In the genomic region with DNA sequence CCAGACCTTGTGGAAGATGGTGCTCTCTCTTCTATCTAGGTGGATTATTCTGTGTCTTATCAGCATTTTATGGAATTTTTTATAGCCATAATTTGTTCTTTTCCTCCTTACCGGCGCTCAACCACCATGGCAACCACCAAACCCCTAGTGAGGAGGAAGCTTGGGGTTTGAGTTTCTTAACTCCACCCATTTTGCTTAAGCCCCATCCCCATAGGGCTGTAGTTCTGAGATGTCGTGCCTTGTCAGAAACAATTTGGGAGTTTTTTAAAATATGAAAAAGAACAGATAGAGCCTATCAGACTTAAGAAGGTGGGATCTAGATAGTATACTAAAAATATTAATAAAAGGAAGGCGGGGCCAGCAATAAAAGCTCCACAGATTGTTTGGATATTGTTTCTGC, we compare ENCODE assay signal across 6 cellular contexts. TPM values are rescaled to one million over a fixed set of nuclear protein-coding genes. Genes with fewer than 3 reads are reported as not detected.
A peak's percentile ranks its signal among the peaks of the same experiment; 100 is the strongest.
DNase-seq lines count a peak whose midpoint lies in the region; ATAC-seq and TF ChIP-seq lines count a peak whose summit lies in the region.

No MANE protein-coding gene starts in this region.

- peak overlapping the region; percentile 100 for H3K27ac Mint-ChIP-seq in WTC11

- H3K9me3 Mint-ChIP-seq in WTC11: no peaks in the 10 kb centered on the region

- peak overlapping the region; percentile 98 for H3K4me3 Mint-ChIP-seq in WTC11

- POLR2A ChIA-PET in WTC11 (lab: Charles Lee): interaction anchor here (0.8 to 7.0 kb wide), 3 partner anchors 8 to 304 kb away, joined by 3 to 146 read pairs (median 3); a partner anchor contains a TSS

- TF ChIP-seq CTCF in WTC11 (IDR thresholded peaks at IDR 0.05): no peak

- DNase-seq in NCI-H82 (lab: John Stamatoyannopoulos, UW) (peak; percentile 56), NCI-H82 treated with DMSO at 0.1 percent for 48 hours (lab: John Stamatoyannopoulos, UW; ENCODE audit: unreplicated experiment) (no peak), WTC11 (ENCODE audit: low spot score) (no peak), kidney glomerular epithelial cell (lab: John Stamatoyannopoulos, UW) (peak; percentile 43), foreskin melanocyte (no peak)

- H3K27me3 Mint-ChIP-seq in WTC11 (ENCODE audit: low read depth): peaks cover 4% of the 10 kb centered on the region; the same call in 1 of the 2 replicates

- CTCF ChIA-PET in WTC11 (lab: Charles Lee): interaction anchor here (0.6 to 11.8 kb wide), 4 partner anchors 11 to 136 kb away, joined by 3 to 121 read pairs (median 6); a partner anchor contains a TSS

- peaks cover 88% of the 10 kb centered on the region for H3K36me3 Mint-ChIP-seq in WTC11

- peaks cover 41% of the 10 kb centered on the region for H3K4me1 Mint-ChIP-seq in WTC11

- no peak for ATAC-seq in WTC11
- no peak for ATAC-seq in GM21390 (IDR thresholded peaks at IDR 0.05; ENCODE audit: unreplicated experiment)

TF ChIP-seq in WTC11, 78 proteins besides CTCF, POLR2A, EP300 and RAD21:
- TF ChIP-seq FOXJ3 (CRISPR knock-in tag; IDR thresholded peaks at IDR 0.05; ENCODE audit: borderline replicate concordance) (no peak), RELA (CRISPR knock-in tag; IDR thresholded peaks at IDR 0.05; ENCODE audit: borderline replicate concordance) (no peak), GABPB1 (CRISPR knock-in tag; IDR thresholded peaks at IDR 0.05) (no peak), TP53 (CRISPR knock-in tag; IDR thresholded peaks at IDR 0.05) (no peak), SOX15 (CRISPR knock-in tag; IDR thresholded peaks at IDR 0.05) (no peak)
- TF ChIP-seq, protein P1, sequence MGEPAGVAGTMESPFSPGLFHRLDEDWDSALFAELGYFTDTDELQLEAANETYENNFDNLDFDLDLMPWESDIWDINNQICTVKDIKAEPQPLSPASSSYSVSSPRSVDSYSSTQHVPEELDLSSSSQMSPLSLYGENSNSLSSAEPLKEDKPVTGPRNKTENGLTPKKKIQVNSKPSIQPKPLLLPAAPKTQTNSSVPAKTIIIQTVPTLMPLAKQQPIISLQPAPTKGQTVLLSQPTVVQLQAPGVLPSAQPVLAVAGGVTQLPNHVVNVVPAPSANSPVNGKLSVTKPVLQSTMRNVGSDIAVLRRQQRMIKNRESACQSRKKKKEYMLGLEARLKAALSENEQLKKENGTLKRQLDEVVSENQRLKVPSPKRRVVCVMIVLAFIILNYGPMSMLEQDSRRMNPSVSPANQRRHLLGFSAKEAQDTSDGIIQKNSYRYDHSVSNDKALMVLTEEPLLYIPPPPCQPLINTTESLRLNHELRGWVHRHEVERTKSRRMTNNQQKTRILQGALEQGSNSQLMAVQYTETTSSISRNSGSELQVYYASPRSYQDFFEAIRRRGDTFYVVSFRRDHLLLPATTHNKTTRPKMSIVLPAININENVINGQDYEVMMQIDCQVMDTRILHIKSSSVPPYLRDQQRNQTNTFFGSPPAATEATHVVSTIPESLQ (CRISPR knock-in tag; IDR thresholded peaks at IDR 0.05): no peak

RNA-seq across cellular contexts. Expression of a gene that starts 5.5 kb away (rescaled TPM):
- total RNA-seq in WTC11 (2021): 206 to 222 TPM (median 214 TPM) in 3 replicates

RNA-seq across cellular contexts. Expression of a gene that starts 21.0 kb away (rescaled TPM):
- 6.0 to 9.3 TPM (median 6.6 TPM) in 3 replicates for total RNA-seq in WTC11 (2021)

RNA-seq across cellular contexts. Expression of a gene that starts 33.1 kb away (rescaled TPM):
- total RNA-seq in WTC11 (2021): 1.1 to 2.7 TPM (median 2.3 TPM) in 3 replicates

RNA-seq across cellular contexts. Expression of a gene that starts 35.5 kb away (rescaled TPM):
- 13.6 to 24.6 TPM (median 24.4 TPM) in 3 replicates for total RNA-seq in WTC11 (2021)

Comparison
In these comparisons a context has a peak if more than half of its experiments do, and no peak if none do; other contexts are left out.
1. DNase-seq: peak in NCI-H82 (single experiment) and kidney glomerular epithelial cell (single experiment); none in NCI-H82 treated with DMSO at 0.1 percent for 48 hours (single experiment), WTC11 (single experiment) and foreskin melanocyte (single experiment).